Comparison of ENCODE assay signal across 13 cellular contexts in genomic region chr2:191612496-191612895, GRCh38.
DNase-seq lines count a peak whose midpoint lies in the region; TF ChIP-seq lines count a peak whose summit lies in the region.
"Had no signal": no experiment of that assay in that cellular context is flagged by ENCODE, and none has a peak within 500 bp of the region (broad histone marks: within the 10 kb centered on the region; RNA-seq: fewer than 3 reads in every experiment).

No MANE protein-coding gene starts in this region.

- no peaks in the 10 kb centered on the region for H3K36me3 Mint-ChIP-seq in type B pancreatic cell

- peak; percentile 86 for DNase-seq in EL
- peak; percentile 91 for DNase-seq in RKO (ENCODE audit: low spot score)
- peak; percentile 47 to 100 for DNase-seq in fibroblast of lung (ENCODE audit: low read depth in 2 of 2)
- peak; percentile 100 for DNase-seq in renal cortical epithelial cell (ENCODE audit: low read depth)
- DNase-seq in GM10248 (ENCODE audit: extremely low spot score): no peak
- DNase-seq in cerebellum (ENCODE audit: low spot score): no peak
- DNase-seq in type B pancreatic cell (ENCODE audit: extremely low spot score, unreplicated experiment): no peak
- no peak for DNase-seq in stimulated activated CD8-positive, alpha-beta memory T cell treated with anti-CD3 and anti-CD28 coated beads, Interleukin-4, amount 100 ng/mL, for 48 hours
- DNase-seq: foreskin melanocyte; pancreas; stimulated activated CD4-positive, alpha-beta T cell treated with anti-CD3 and anti-CD28 coated beads, Interleukin-4, amount 100 ng/mL, for 4 hours had no signal

- H3K9ac ChIP-seq in fibroblast of lung (ENCODE audit: insufficient read depth, low read length): no peak overlapping the region

- no peak overlapping the region for H3K4me3 ChIP-seq in fibroblast of lung (replicated peaks in 1 of 4; ENCODE audit: control extremely low read depth in 1 of 4, insufficient read depth in 1 of 4, low read depth in 3 of 4, low read length in 4 of 4)
- H3K4me3 ChIP-seq: ascending aorta, pancreas, suprapubic skin had no signal

- H3K79me2 ChIP-seq in fibroblast of lung (ENCODE audit: control insufficient read depth, insufficient read depth, low read length): no peaks in the 10 kb centered on the region

- H3K9me3 Mint-ChIP-seq in type B pancreatic cell: no peaks in the 10 kb centered on the region

- no peak overlapping the region for H3K4me3 Mint-ChIP-seq in type B pancreatic cell

- H4K20me1 ChIP-seq in fibroblast of lung (ENCODE audit: control insufficient read depth, extremely low read depth, insufficient read depth, low read length): no peaks in the 10 kb centered on the region

- H3K27ac Mint-ChIP-seq in type B pancreatic cell: no peak overlapping the region

- no peaks in the 10 kb centered on the region for H3K36me3 ChIP-seq in fibroblast of lung (ENCODE audit: control insufficient read depth, insufficient read depth, low read length)
- H3K36me3 ChIP-seq: ascending aorta, pancreas, suprapubic skin had no signal

- H3K27ac ChIP-seq in fibroblast of lung (ENCODE audit: insufficient read depth, low read length): peak overlapping the region; percentile 40
- H3K27ac ChIP-seq: ascending aorta, pancreas, suprapubic skin had no signal

- H3K4me2 ChIP-seq in fibroblast of lung (ENCODE audit: extremely low read depth, insufficient read depth, low read length): peak overlapping the region; percentile 32

- no peaks in the 10 kb centered on the region for H3K27me3 ChIP-seq in fibroblast of lung (ENCODE audit: control insufficient read depth, insufficient read depth, low read length)
- H3K27me3 ChIP-seq: ascending aorta, pancreas, suprapubic skin had no signal

- no peaks in the 10 kb centered on the region for H3K27me3 Mint-ChIP-seq in type B pancreatic cell

- TF ChIP-seq CTCF in fibroblast of lung (conservative IDR thresholded peaks at IDR 0.05 in 1 of 2, IDR thresholded peaks at IDR 0.05 in 1 of 2; ENCODE audit: low read depth in 1 of 2, low read length in 2 of 2): no peak
- no peak for TF ChIP-seq CTCF in GM10248 (IDR thresholded peaks at IDR 0.05; ENCODE audit: control extremely low read depth, extremely low read depth, low read depth, missing control alignments)
- no peak for TF ChIP-seq CTCF in type B pancreatic cell (conservative IDR thresholded peaks at IDR 0.05)

- no peaks in the 10 kb centered on the region for H3K4me1 Mint-ChIP-seq in type B pancreatic cell (ENCODE audit: unreplicated experiment)

- POLR2A ChIA-PET in GM10248 (lab: Yijun Ruan, JAX): no interaction called here

- CTCF ChIA-PET in GM10248 (lab: Yijun Ruan, JAX): interaction anchor here (1.1 to 1.7 kb wide), 2 partner anchors 8 to 45 kb away, joined by 3 to 7 read pairs; no protein-coding TSS in a partner anchor

- H3K4me1 ChIP-seq in fibroblast of lung (ENCODE audit: control insufficient read depth, extremely low read depth, insufficient read depth, low read length): peaks cover 3% of the 10 kb centered on the region
- H3K4me1 ChIP-seq: ascending aorta, pancreas had no signal

- no peak overlapping the region for H2AFZ ChIP-seq in fibroblast of lung (ENCODE audit: low read length)

- H3K9me3 ChIP-seq in fibroblast of lung (ENCODE audit: control insufficient read depth, insufficient read depth, low read depth, low read length): no peaks in the 10 kb centered on the region
- H3K9me3 ChIP-seq: ascending aorta, pancreas, suprapubic skin had no signal

Comparison
In these comparisons a context has a peak if more than half of its experiments do, and no peak if none do; other contexts are left out.
1. DNase-seq: peak in EL (single experiment), RKO (single experiment), fibroblast of lung (2 of 2) and renal cortical epithelial cell (single experiment); none in GM10248 (single experiment), cerebellum (single experiment), type B pancreatic cell (single experiment) and stimulated activated CD8-positive, alpha-beta memory T cell treated with anti-CD3 and anti-CD28 coated beads, Interleukin-4, amount 100 ng/mL, for 48 hours (single experiment).